ENCODE assay signal across 21 cellular contexts in genomic region chr17:33564146-33564545, GRCh38.
DNase-seq lines count a peak whose midpoint lies in the region; ATAC-seq and TF ChIP-seq lines count a peak whose summit lies in the region.
"Had no signal": no experiment of that assay in that cellular context is flagged by ENCODE, and none has a peak within 500 bp of the region (broad histone marks: within the 10 kb centered on the region; RNA-seq: fewer than 3 reads in every experiment).

No MANE protein-coding gene starts in this region.

- H3K27me3 ChIP-seq in WERI-Rb-1 (ENCODE audit: insufficient read depth, low read depth, severe bottlenecking), result peaks cover 82% of the 10 kb centered on the region
- H3K27me3 ChIP-seq: BLaER1 had no signal

- no peak for ATAC-seq in HG03097 (IDR thresholded peaks at IDR 0.05; ENCODE audit: low FRiP score, unreplicated experiment)
- ATAC-seq in GM18907 (IDR thresholded peaks at IDR 0.05; ENCODE audit: unreplicated experiment), result no peak

- H3K4me3 ChIP-seq in WERI-Rb-1 (ENCODE audit: low read depth, low read length), result no peak overlapping the region
- H3K4me3 ChIP-seq: BLaER1 had no signal

- peaks cover 16% of the 10 kb centered on the region for H3K9me3 ChIP-seq in WERI-Rb-1 (ENCODE audit: severe bottlenecking)
- H3K9me3 ChIP-seq: BE2C had no signal

- TF ChIP-seq CTCF in WERI-Rb-1 (IDR thresholded peaks at IDR 0.05; ENCODE audit: low read depth, low read length), result no peak

- no peak overlapping the region for H3K27ac ChIP-seq in WERI-Rb-1
- H3K27ac ChIP-seq: BLaER1 had no signal

- peak; percentile 13 for DNase-seq in NCI-H82 treated with DMSO at 0.1 percent for 48 hours (lab: John Stamatoyannopoulos, UW; ENCODE audit: unreplicated experiment)
- peak; percentile 51 for DNase-seq in WERI-Rb-1
- no peak for DNase-seq in globus pallidus (ENCODE audit: low spot score)
- DNase-seq: 8988T; ACHN; BE2C; C1 segment of cervical spinal cord; CD4-positive, alpha-beta memory T cell; CD4-positive, CD25-positive, alpha-beta regulatory T cell; CD8-positive, alpha-beta memory T cell; COR-L47; DMS 273 treated with DMSO at 0.1 percent for 48 hours; DMS153; DMS53; DMS79; DND-41; EL; GF-D8 had no signal

- no peaks in the 10 kb centered on the region for H3K36me3 ChIP-seq in WERI-Rb-1
- H3K36me3 ChIP-seq: BE2C, BLaER1 had no signal
